In genomic region chr2:74959106-74959751, GRCh38 we compare ENCODE assay signal across 8 cellular contexts. TPM values are rescaled to one million over a fixed set of nuclear protein-coding genes. Genes with fewer than 3 reads are reported as not detected.
DNase-seq lines count a peak whose midpoint lies in the region; ATAC-seq and TF ChIP-seq lines count a peak whose summit lies in the region.

No MANE protein-coding gene starts in this region.

- peak overlapping the region; percentile 83 for H3K27ac ChIP-seq in CD8-positive, alpha-beta T cell (ENCODE audit: low read depth, low read length)
- peak overlapping the region; percentile 1 for H3K27ac ChIP-seq in OCI-LY1 (ENCODE audit: low read depth, low read length, poor library complexity, severe bottlenecking)
- no peak overlapping the region for H3K27ac ChIP-seq in neural progenitor cell

- H4K20me1 ChIP-seq in OCI-LY1 (ENCODE audit: insufficient read depth, low read length) (no peaks in the 10 kb centered on the region), neural progenitor cell (ENCODE audit: low read depth) (no peaks in the 10 kb centered on the region)

- H3F3A ChIP-seq in OCI-LY1 (ENCODE audit: insufficient read depth, low read length), result no peaks in the 10 kb centered on the region; the same call in 1 of the 2 replicates
- no peaks in the 10 kb centered on the region for H3F3A ChIP-seq in neural progenitor cell (ENCODE audit: low read depth)

- H2AFZ ChIP-seq in OCI-LY1 (ENCODE audit: low read length), result peak overlapping the region; percentile 39; the same call in 1 of the 2 replicates
- H2AFZ ChIP-seq in neural progenitor cell (replicated peaks), result no peak overlapping the region

- intact Hi-C loops in CD8-positive, alpha-beta T cell (cut with DNase I, micrococcal nuclease), result loop anchor here (2.0 to 10.0 kb wide), 11 partner anchors 112 to 1887 kb away; partner anchors contain the start of genes SEMA4F (in 2 of the 2), ALMS1 (in 1 of the 2), DOK1 (in 1 of the 2) and EGR4 (in 1 of the 2)
- intact Hi-C loops in dendritic cell treated with granulocyte-macrophage colony-stimulating factor and Interleukin-4, amounts not matched to agents 40 ng/mL and 50 ng/mL, for 4 days (cut with micrococcal nuclease), result no loop called here
- intact Hi-C loops in sciatic nerve (cut with DNase I), result no loop called here

- H3K4me1 Mint-ChIP-seq in CD8-positive, alpha-beta T cell (ENCODE audit: low read depth), result peaks cover 59% of the 10 kb centered on the region
- H3K4me1 Mint-ChIP-seq in dendritic cell treated with granulocyte-macrophage colony-stimulating factor and Interleukin-4, amounts not matched to agents 40 ng/mL and 50 ng/mL, for 4 days (ENCODE audit: low read depth), result peaks cover 50% of the 10 kb centered on the region
- peaks cover 3% of the 10 kb centered on the region for H3K4me1 Mint-ChIP-seq in neural progenitor cell

- peak in 4 of 7 experiments; percentile 8 to 59 (median 16) for DNase-seq in CD8-positive, alpha-beta T cell
- no peak for DNase-seq in neural progenitor cell (ENCODE audit: low spot score)
- no peak for DNase-seq in sciatic nerve (ENCODE audit: low spot score)
- no peak for DNase-seq in GM03348 (ENCODE audit: low spot score)
- no peak for DNase-seq in SHP77 (lab: John Stamatoyannopoulos, UW)

- H3K4me3 ChIP-seq in CD8-positive, alpha-beta T cell (ENCODE audit: low read depth, low read length), result peak overlapping the region; percentile 87
- H3K4me3 ChIP-seq in OCI-LY1 (ENCODE audit: low read depth, low read length, poor library complexity, severe bottlenecking), result peak overlapping the region; percentile 83
- H3K4me3 ChIP-seq in neural progenitor cell, result peak overlapping the region; percentile 58

- H3K36me3 Mint-ChIP-seq in CD8-positive, alpha-beta T cell, result peaks cover 52% of the 10 kb centered on the region
- peaks cover 77% of the 10 kb centered on the region for H3K36me3 Mint-ChIP-seq in dendritic cell treated with granulocyte-macrophage colony-stimulating factor and Interleukin-4, amounts not matched to agents 40 ng/mL and 50 ng/mL, for 4 days (ENCODE audit: low read depth)
- peaks cover 25% of the 10 kb centered on the region for H3K36me3 Mint-ChIP-seq in neural progenitor cell

- H3K4me3 Mint-ChIP-seq in CD8-positive, alpha-beta T cell, result peak overlapping the region; percentile 83
- peak overlapping the region; percentile 68 for H3K4me3 Mint-ChIP-seq in dendritic cell treated with granulocyte-macrophage colony-stimulating factor and Interleukin-4, amounts not matched to agents 40 ng/mL and 50 ng/mL, for 4 days
- peak overlapping the region; percentile 78 for H3K4me3 Mint-ChIP-seq in neural progenitor cell

- peaks cover 16% of the 10 kb centered on the region for H3K4me1 ChIP-seq in CD8-positive, alpha-beta T cell (ENCODE audit: insufficient read depth, low read length)
- peaks cover 24% of the 10 kb centered on the region for H3K4me1 ChIP-seq in OCI-LY1 (ENCODE audit: insufficient read depth, low read length, severe bottlenecking)
- H3K4me1 ChIP-seq in neural progenitor cell, result no peaks in the 10 kb centered on the region

- ATAC-seq in CD8-positive, alpha-beta T cell, result peak; percentile 19
- no peak for ATAC-seq in HG02763 (IDR thresholded peaks at IDR 0.05; ENCODE audit: unreplicated experiment)
- ATAC-seq in sciatic nerve, result no peak

- H3K4me2 ChIP-seq in OCI-LY1 (ENCODE audit: low read length) (peak overlapping the region; percentile 92), neural progenitor cell (peak overlapping the region; percentile 79)

- H3K9me3 Mint-ChIP-seq in CD8-positive, alpha-beta T cell, result no peaks in the 10 kb centered on the region
- no peaks in the 10 kb centered on the region for H3K9me3 Mint-ChIP-seq in dendritic cell treated with granulocyte-macrophage colony-stimulating factor and Interleukin-4, amounts not matched to agents 40 ng/mL and 50 ng/mL, for 4 days
- H3K9me3 Mint-ChIP-seq in neural progenitor cell, result peaks cover 10% of the 10 kb centered on the region

- H3K9me3 ChIP-seq in CD8-positive, alpha-beta T cell (ENCODE audit: low read length), result no peaks in the 10 kb centered on the region
- H3K9me3 ChIP-seq in OCI-LY1 (ENCODE audit: low read length) (no peaks in the 10 kb centered on the region), neural progenitor cell (ENCODE audit: low read depth) (no peaks in the 10 kb centered on the region)

- H3K9ac ChIP-seq in OCI-LY1 (ENCODE audit: low read length) (peak overlapping the region; percentile 89), neural progenitor cell (no peak overlapping the region)

- CTCF ChIA-PET in CD8-positive, alpha-beta T cell (lab: Charles Lee), result no interaction called here

- H3K79me2 ChIP-seq in OCI-LY1 (ENCODE audit: insufficient read depth, low read length) (no peaks in the 10 kb centered on the region), neural progenitor cell (ENCODE audit: low read depth) (no peaks in the 10 kb centered on the region)

- POLR2A ChIA-PET in CD8-positive, alpha-beta T cell (lab: Charles Lee), result no interaction called here

- H3K27ac Mint-ChIP-seq in CD8-positive, alpha-beta T cell, result peak overlapping the region; percentile 89
- peak overlapping the region; percentile 86 for H3K27ac Mint-ChIP-seq in dendritic cell treated with granulocyte-macrophage colony-stimulating factor and Interleukin-4, amounts not matched to agents 40 ng/mL and 50 ng/mL, for 4 days
- H3K27ac Mint-ChIP-seq in neural progenitor cell, result no peak overlapping the region

- H3K9me2 ChIP-seq in OCI-LY1 (ENCODE audit: low read depth, low read length), result no peaks in the 10 kb centered on the region

- TF ChIP-seq CTCF in CD8-positive, alpha-beta T cell (IDR thresholded peaks at IDR 0.05), result no peak
- no peak for TF ChIP-seq CTCF in OCI-LY1 (IDR thresholded peaks at IDR 0.05; ENCODE audit: low read length)
- TF ChIP-seq CTCF in neural progenitor cell (IDR thresholded peaks at IDR 0.05), result no peak

- no peaks in the 10 kb centered on the region for H3K27me3 Mint-ChIP-seq in CD8-positive, alpha-beta T cell (ENCODE audit: low read depth)
- no peaks in the 10 kb centered on the region for H3K27me3 Mint-ChIP-seq in dendritic cell treated with granulocyte-macrophage colony-stimulating factor and Interleukin-4, amounts not matched to agents 40 ng/mL and 50 ng/mL, for 4 days
- peaks cover 2% of the 10 kb centered on the region for H3K27me3 Mint-ChIP-seq in neural progenitor cell (ENCODE audit: insufficient read depth, low read depth)

- H3K36me3 ChIP-seq in CD8-positive, alpha-beta T cell (ENCODE audit: insufficient read depth, low read length), result no peaks in the 10 kb centered on the region
- peaks cover 32% of the 10 kb centered on the region for H3K36me3 ChIP-seq in OCI-LY1 (ENCODE audit: insufficient read depth, low read length)
- H3K36me3 ChIP-seq in neural progenitor cell, result no peaks in the 10 kb centered on the region

- H3K27me3 ChIP-seq in CD8-positive, alpha-beta T cell (ENCODE audit: insufficient read depth, low read length), result no peaks in the 10 kb centered on the region
- H3K27me3 ChIP-seq in OCI-LY1 (ENCODE audit: insufficient read depth, low read length) (no peaks in the 10 kb centered on the region), neural progenitor cell (peaks cover 11% of the 10 kb centered on the region)

RNA-seq across cellular contexts. Expression of gene POLE4, which starts 0.8 kb away (rescaled TPM):
- total RNA-seq in CD8-positive, alpha-beta T cell, result 10 to 100 TPM; 32.7 to 35.8 TPM
- total RNA-seq in neural progenitor cell (ENCODE audit: low replicate concordance), result 15.4 and 17.5 TPM in 2 replicates
- 42.0 TPM for total RNA-seq in sciatic nerve

Comparison
In these comparisons a context has a peak if more than half of its experiments do, and no peak if none do; other contexts are left out.
1. DNase-seq: peak in CD8-positive, alpha-beta T cell (4 of 7); none in neural progenitor cell (single experiment), sciatic nerve (single experiment), GM03348 (single experiment) and SHP77 (0 of 2).
2. intact Hi-C loops: an anchor here in CD8-positive, alpha-beta T cell (2.0 to 10.0 kb wide); none called in dendritic cell treated with granulocyte-macrophage colony-stimulating factor and Interleukin-4, amounts not matched to agents 40 ng/mL and 50 ng/mL, for 4 days and sciatic nerve.
3. Peak in every context shown above with its lines, with median percentiles within 50 percentile points of each other: H3K4me3 ChIP-seq and H3K4me3 Mint-ChIP-seq.